2 cellular contexts compared by ENCODE assay signal in genomic region chr17:40538019-40538935, GRCh38.
TF ChIP-seq lines count a peak whose summit lies in the region.

No MANE protein-coding gene starts in this region.

TF ChIP-seq in SK-N-SH treated with all-trans-retinoic acid at 6 μM for 48 hours, 23 proteins besides CTCF, POLR2A, EP300 and RAD21 (continued from another document):
- no peak for TF ChIP-seq CREB5 (CRISPR knock-in tag; IDR thresholded peaks at IDR 0.05; ENCODE audit: low read depth)
- TF ChIP-seq ZNF70 (CRISPR knock-in tag; IDR thresholded peaks at IDR 0.05), result no peak
- TF ChIP-seq TCF4 (CRISPR knock-in tag; IDR thresholded peaks at IDR 0.05; ENCODE audit: borderline replicate concordance), result no peak
- TF ChIP-seq POU6F1 (CRISPR knock-in tag; IDR thresholded peaks at IDR 0.05; ENCODE audit: borderline replicate concordance, low read depth), result no peak
- TF ChIP-seq PPARA (CRISPR knock-in tag; IDR thresholded peaks at IDR 0.05; ENCODE audit: borderline replicate concordance), result no peak
- TF ChIP-seq ZFP3 (CRISPR knock-in tag; IDR thresholded peaks at IDR 0.05), result no peak
- no peak for TF ChIP-seq BACH2 (CRISPR knock-in tag; IDR thresholded peaks at IDR 0.05; ENCODE audit: borderline replicate concordance)
- no peak for TF ChIP-seq TOX (CRISPR knock-in tag; IDR thresholded peaks at IDR 0.05; ENCODE audit: borderline replicate concordance)
- TF ChIP-seq CSRNP3 (CRISPR knock-in tag; IDR thresholded peaks at IDR 0.05), result no peak
TF ChIP-seq in SK-N-SH treated with all-trans-retinoic acid at 6 μM for 48 hours: peak in this region for 0.

TF ChIP-seq in GM23338, 12 proteins besides CTCF, POLR2A, EP300 and RAD21 (continued from another document):
- TF ChIP-seq REST (IDR thresholded peaks at IDR 0.05; ENCODE audit: unreplicated experiment), result no peak
- TF ChIP-seq POLR2AphosphoS5 (IDR thresholded peaks at IDR 0.05; ENCODE audit: low read depth), result no peak
- no peak for TF ChIP-seq ZNF462 (CRISPR knock-in tag; IDR thresholded peaks at IDR 0.05)
- TF ChIP-seq NANOG (IDR thresholded peaks at IDR 0.05; ENCODE audit: borderline replicate concordance), result no peak
- no peak for TF ChIP-seq CREB1 (CRISPR knock-in tag; IDR thresholded peaks at IDR 0.05; ENCODE audit: low read depth)
